ENCODE assay signal across 20 cellular contexts in the genomic region with DNA sequence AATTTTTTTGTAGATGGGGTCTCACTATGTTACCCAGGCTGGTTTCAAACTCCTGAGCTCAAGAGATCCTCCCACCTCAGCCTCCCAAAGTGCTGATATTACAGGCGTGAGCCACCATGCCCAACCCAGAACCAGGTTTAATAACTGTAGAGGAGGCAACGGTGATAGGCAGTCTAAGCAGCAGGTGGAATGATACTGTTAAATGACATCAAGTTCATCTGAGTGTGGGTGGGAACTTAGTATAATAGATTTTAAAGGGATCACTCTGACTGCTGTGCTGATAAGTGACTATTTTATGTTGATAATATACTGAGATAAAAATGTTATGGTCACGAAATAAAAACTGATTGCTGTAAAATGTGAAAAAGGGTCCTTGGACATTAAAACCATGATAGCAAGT.
"Had no signal": no experiment of that assay in that cellular context is flagged by ENCODE, and none has a peak within 500 bp of the region (broad histone marks: within the 10 kb centered on the region; RNA-seq: fewer than 3 reads in every experiment).

No MANE protein-coding gene starts in this region.

- ATAC-seq: activated CD8-positive, alpha-beta T cell treated with anti-CD3 and anti-CD28 coated beads for 36 hours; activated T-helper 17 cell treated with anti-CD3 and anti-CD28 coated beads, Interleukin-2, amount 50 U/mL, for 72 hours; body of pancreas; esophagus mucosa; left lung; pancreas; psoas muscle had no signal

- DNase-seq: activated CD4-positive, alpha-beta T cell treated with anti-CD3 and anti-CD28 coated beads, Interleukin-2, amount 10 ng/mL, durations not matched to agents 24 days and 14 days; activated CD8-positive, alpha-beta T cell treated with anti-CD3 and anti-CD28 coated beads for 36 hours; anterior cingulate cortex; body of pancreas; dermis blood vessel endothelial cell; effector CD8-positive, alpha-beta T cell; foreskin melanocyte; left lung; pancreas; psoas muscle; spleen; stimulated activated CD4-positive, alpha-beta T cell treated with anti-CD3 and anti-CD28 coated beads, Interleukin-4, amount 100 ng/mL, for 24 hours; testis; trophoblast cell; uterus had no signal

- H3K9me3 Mint-ChIP-seq: activated CD4-positive, alpha-beta T cell treated with anti-CD3 and anti-CD28 coated beads, Interleukin-2, amount 10 ng/mL, durations not matched to agents 24 days and 14 days; activated CD8-positive, alpha-beta T cell treated with anti-CD3 and anti-CD28 coated beads for 36 hours; activated T-helper 17 cell treated with anti-CD3 and anti-CD28 coated beads, Interleukin-2, amount 50 U/mL, for 72 hours; nephron; T-helper 1 cell treated with Interleukin-12 subunit alpha and Interleukin-12 subunit beta and Interleukin-4 antibody, amounts not matched to agents 30 μg/mL and 1 μg/mL, for 36 hours had no signal

- H3K4me3 Mint-ChIP-seq: activated CD8-positive, alpha-beta T cell treated with anti-CD3 and anti-CD28 coated beads for 36 hours; activated T-helper 17 cell treated with anti-CD3 and anti-CD28 coated beads, Interleukin-2, amount 50 U/mL, for 72 hours; nephron; T-helper 1 cell treated with Interleukin-12 subunit alpha and Interleukin-12 subunit beta and Interleukin-4 antibody, amounts not matched to agents 30 μg/mL and 1 μg/mL, for 36 hours had no signal

- H3K27me3 Mint-ChIP-seq: activated CD4-positive, alpha-beta T cell treated with anti-CD3 and anti-CD28 coated beads, Interleukin-2, amount 10 ng/mL, durations not matched to agents 24 days and 14 days; activated CD8-positive, alpha-beta T cell treated with anti-CD3 and anti-CD28 coated beads for 36 hours; activated T-helper 17 cell treated with anti-CD3 and anti-CD28 coated beads, Interleukin-2, amount 50 U/mL, for 72 hours had no signal

- H3K4me1 Mint-ChIP-seq: activated T-helper 17 cell treated with anti-CD3 and anti-CD28 coated beads, Interleukin-2, amount 50 U/mL, for 72 hours; nephron had no signal

- H3K9me3 ChIP-seq: body of pancreas, left lung, pancreas, psoas muscle, right atrium auricular region, spleen, testis, uterus had no signal

- H3K27ac Mint-ChIP-seq: activated CD4-positive, alpha-beta T cell treated with anti-CD3 and anti-CD28 coated beads, Interleukin-2, amount 10 ng/mL, durations not matched to agents 24 days and 14 days; nephron; T-helper 1 cell treated with Interleukin-12 subunit alpha and Interleukin-12 subunit beta and Interleukin-4 antibody, amounts not matched to agents 30 μg/mL and 1 μg/mL, for 36 hours had no signal
